In the genomic region with DNA sequence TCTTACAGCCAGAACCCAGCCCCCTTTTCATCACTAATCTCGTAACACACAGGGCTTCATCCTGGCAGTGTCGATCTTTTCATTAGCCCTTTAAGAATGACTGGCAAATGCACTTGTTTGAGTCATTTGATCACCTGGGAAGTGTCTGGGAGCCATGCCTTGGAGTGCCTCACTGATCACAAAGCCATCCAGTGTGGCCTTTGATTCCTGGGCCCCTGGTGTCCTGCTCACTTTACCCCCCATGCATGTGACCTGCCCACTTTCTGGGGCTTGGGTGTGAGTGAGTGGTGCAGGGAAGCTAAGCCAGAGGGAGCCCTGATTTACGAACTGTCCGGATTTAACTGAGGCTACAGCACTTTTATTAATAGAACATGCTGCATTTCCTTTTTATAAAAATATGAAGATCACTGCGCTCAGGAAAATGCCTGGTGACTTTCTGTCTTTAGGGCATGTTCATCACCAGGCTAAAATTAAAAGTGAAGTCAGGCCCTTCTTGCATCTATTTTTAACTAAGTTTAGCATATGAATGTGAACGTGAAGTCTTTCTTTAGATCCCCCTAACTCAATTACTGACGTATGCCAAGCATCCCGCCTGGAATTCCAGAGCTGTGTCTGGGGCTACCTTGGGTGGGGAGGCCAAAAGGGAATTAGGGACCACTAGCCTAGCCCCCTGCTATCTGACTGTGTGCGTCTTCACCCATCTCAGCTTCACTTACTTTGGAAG, we compare ENCODE assay signal across 1 cellular context.
TF ChIP-seq lines count a peak whose summit lies in the region.

No MANE protein-coding gene starts in this region.

TF ChIP-seq in H1, 55 proteins besides CTCF, POLR2A, EP300 and RAD21 (continued from another document):
- TF ChIP-seq USF2 (IDR thresholded peaks at IDR 0.05; ENCODE audit: low read length), result no peak
- TF ChIP-seq, protein P1, sequence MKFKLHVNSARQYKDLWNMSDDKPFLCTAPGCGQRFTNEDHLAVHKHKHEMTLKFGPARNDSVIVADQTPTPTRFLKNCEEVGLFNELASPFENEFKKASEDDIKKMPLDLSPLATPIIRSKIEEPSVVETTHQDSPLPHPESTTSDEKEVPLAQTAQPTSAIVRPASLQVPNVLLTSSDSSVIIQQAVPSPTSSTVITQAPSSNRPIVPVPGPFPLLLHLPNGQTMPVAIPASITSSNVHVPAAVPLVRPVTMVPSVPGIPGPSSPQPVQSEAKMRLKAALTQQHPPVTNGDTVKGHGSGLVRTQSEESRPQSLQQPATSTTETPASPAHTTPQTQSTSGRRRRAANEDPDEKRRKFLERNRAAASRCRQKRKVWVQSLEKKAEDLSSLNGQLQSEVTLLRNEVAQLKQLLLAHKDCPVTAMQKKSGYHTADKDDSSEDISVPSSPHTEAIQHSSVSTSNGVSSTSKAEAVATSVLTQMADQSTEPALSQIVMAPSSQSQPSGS (IDR thresholded peaks at IDR 0.05; ENCODE audit: low read length), result 0 out of 2 replicates have a peak, but pooled peaks have one; percentile 39
- no peak for TF ChIP-seq CHD1 (IDR thresholded peaks at IDR 0.05; ENCODE audit: low read depth, low read length)
- TF ChIP-seq RFX5 (IDR thresholded peaks at IDR 0.05; ENCODE audit: borderline replicate concordance, low read depth, low read length), result no peak
- TF ChIP-seq RBBP5 (IDR thresholded peaks at IDR 0.05; ENCODE audit: borderline replicate concordance, low read depth, low read length), result peak; percentile 36; the same call in 1 of the 2 replicates
